Comparison of ENCODE assay signal across 8 cellular contexts in the genomic region with DNA sequence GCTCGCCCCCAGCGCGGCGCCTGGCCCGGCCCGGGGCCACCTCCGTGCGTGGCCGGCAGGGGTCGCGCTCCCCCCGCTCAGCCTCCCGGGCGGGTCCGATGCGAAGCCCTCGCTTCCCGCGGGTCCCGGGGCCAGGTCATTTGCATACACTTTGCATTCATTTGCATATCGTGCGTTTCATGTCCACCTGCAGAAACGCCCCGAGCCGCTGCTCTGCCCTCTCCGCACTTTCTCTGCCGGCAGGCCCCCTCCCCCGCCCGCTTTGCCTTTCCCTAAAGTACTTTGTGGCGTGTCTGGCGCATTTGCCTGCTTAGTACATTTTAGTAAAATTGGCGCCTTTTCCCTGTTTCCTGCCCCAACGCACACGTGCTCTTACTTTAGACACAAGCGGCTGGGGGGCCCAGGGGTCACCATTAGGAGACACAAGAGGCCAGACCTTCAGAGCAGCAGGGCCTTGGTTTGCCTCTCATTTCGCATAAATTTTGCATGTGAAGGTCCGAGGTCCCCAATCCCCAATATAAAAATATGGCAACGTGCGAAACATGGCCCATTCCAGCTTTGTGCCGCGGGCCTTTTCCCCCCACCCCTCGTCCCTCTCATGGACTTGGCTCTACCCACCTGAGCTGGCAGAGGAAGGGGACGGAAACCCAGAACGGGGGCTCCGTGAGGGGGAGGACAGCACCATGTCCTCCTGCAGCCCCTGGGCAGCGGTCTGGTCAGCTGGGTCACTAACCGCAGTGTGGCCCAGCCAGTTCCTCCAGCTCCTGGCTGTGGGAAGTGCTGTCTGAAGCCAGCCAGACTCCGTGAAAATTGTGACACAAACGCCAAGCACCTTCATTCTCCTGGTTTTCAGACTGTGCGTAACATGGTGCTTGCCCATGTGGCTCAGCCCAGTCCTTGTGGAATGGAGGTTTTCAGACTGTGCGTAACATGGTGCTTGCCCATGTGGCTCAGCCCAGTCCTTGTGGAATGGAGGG. TPM values are rescaled to one million over a fixed set of nuclear protein-coding genes. Genes with fewer than 3 reads are reported as not detected.
DNase-seq lines count a peak whose midpoint lies in the region; ATAC-seq and TF ChIP-seq lines count a peak whose summit lies in the region.

No MANE protein-coding gene starts in this region.

- H3K4me3 ChIP-seq in gastroesophageal sphincter (peak overlapping the region in 1 of 2 donors; percentile 62), retinal pigment epithelial cell (ENCODE audit: low read length) (no peak overlapping the region)

- H3K27ac ChIP-seq in gastroesophageal sphincter: no peak overlapping the region

- H3K27ac Mint-ChIP-seq in CD14-positive monocyte: no peak overlapping the region

- intact Hi-C loops in CD14-positive monocyte (cut with micrococcal nuclease): loop anchor here (2.0 to 10.0 kb wide), 6 partner anchors 93 to 275 kb away; a partner anchor contains a TSS

- H3K9me3 Mint-ChIP-seq in CD14-positive monocyte: peaks cover 0 to 1% (median 0%) of the 10 kb centered on the region in 7 donors

- no peak for TF ChIP-seq POLR2A in gastroesophageal sphincter (IDR thresholded peaks at IDR 0.05)

- DNase-seq in CD14-positive monocyte (ENCODE audit: low spot score) (no peak), NCI-H2171 treated with DMSO at 0.1 percent for 48 hours (lab: John Stamatoyannopoulos, UW) (peak; percentile 27), retinal pigment epithelial cell (ENCODE audit: low read depth) (no peak), DMS153 treated with DMSO at 0.1 percent for 48 hours (lab: John Stamatoyannopoulos, UW; ENCODE audit: unreplicated experiment) (no peak)
- peak; percentile 74 to 77 for DNase-seq in activated T-cell treated with anti-CD3 and anti-CD28 coated beads, Interleukin-2, amount 50 U/mL, for 48 hours

- H3K9me3 ChIP-seq in gastroesophageal sphincter: no peaks in the 10 kb centered on the region

- peak overlapping the region; percentile 70 to 73 for H3K4me3 Mint-ChIP-seq in CD14-positive monocyte

- H3K36me3 Mint-ChIP-seq in CD14-positive monocyte: peaks cover 29 to 34% of the 10 kb centered on the region in 2 donors

- H3K36me3 ChIP-seq in gastroesophageal sphincter: no peaks in the 10 kb centered on the region

- WGBS in gastroesophageal sphincter (ENCODE audit: low coverage in 1 of 2), 2 donors: 26 to 47% methylated on average over 16 to 24 of the region's 51 CpGs

- H3K27me3 Mint-ChIP-seq in CD14-positive monocyte (ENCODE audit: low read depth in 3 of 3): peaks cover 2 to 33% (median 10%) of the 10 kb centered on the region in 3 donors

- H3K4me1 ChIP-seq in gastroesophageal sphincter: peaks cover 0 to 52% (median 13%) of the 10 kb centered on the region in 3 donors

- peaks cover 87% of the 10 kb centered on the region for H3K27me3 ChIP-seq in gastroesophageal sphincter

- peak; percentile 56 for ATAC-seq in GM19463 (IDR thresholded peaks at IDR 0.05; ENCODE audit: unreplicated experiment)
- ATAC-seq in gastroesophageal sphincter: peak; percentile 39
- no peak for ATAC-seq in HG02840 (IDR thresholded peaks at IDR 0.05; ENCODE audit: low FRiP score, unreplicated experiment)

- TF ChIP-seq CTCF in CD14-positive monocyte (IDR thresholded peaks at IDR 0.05) (peak; percentile 97), gastroesophageal sphincter (IDR thresholded peaks at IDR 0.05) (peak in 3 of 4 experiments; percentile 52 to 68 (median 55)), retinal pigment epithelial cell (conservative IDR thresholded peaks at IDR 0.05; ENCODE audit: low read depth, low read length) (peak; percentile 53)

- no peak for TF ChIP-seq EP300 in gastroesophageal sphincter (IDR thresholded peaks at IDR 0.05)

- peaks cover 54% of the 10 kb centered on the region for H3K4me1 Mint-ChIP-seq in CD14-positive monocyte

RNA-seq across cellular contexts. Expression of a gene that starts 34.8 kb away (rescaled TPM):
- 1 to 10 TPM; 5.3 to 6.2 TPM for polyA plus RNA-seq in CD14-positive monocyte
- total RNA-seq in gastroesophageal sphincter: 1 to 10 TPM; 1.4 to 5.8 (median 1.5) TPM

Comparison
In these comparisons a context has a peak if more than half of its experiments do, and no peak if none do; other contexts are left out.
1. DNase-seq: peak in NCI-H2171 treated with DMSO at 0.1 percent for 48 hours (single experiment) and activated T-cell treated with anti-CD3 and anti-CD28 coated beads, Interleukin-2, amount 50 U/mL, for 48 hours (2 of 2); none in CD14-positive monocyte (single experiment), retinal pigment epithelial cell (single experiment) and DMS153 treated with DMSO at 0.1 percent for 48 hours (single experiment).
2. Peak in every context shown above with its lines, with median percentiles within 50 percentile points of each other: CTCF ChIP-seq.